ENCODE assay signal across 1 cellular context in genomic region chr3:156246939-156247725, GRCh38.
TF ChIP-seq lines count a peak whose summit lies in the region.

No MANE protein-coding gene starts in this region.

TF ChIP-seq in IMR-90, 13 proteins besides CTCF, POLR2A, EP300 and RAD21 (continued from another document):
- TF ChIP-seq ELK1 (IDR thresholded peaks at IDR 0.05; ENCODE audit: borderline replicate concordance, low read depth, low read length) = no peak
- no peak for TF ChIP-seq USF2 (IDR thresholded peaks at IDR 0.05; ENCODE audit: low read depth, low read length)
- no peak for TF ChIP-seq MAZ (IDR thresholded peaks at IDR 0.05; ENCODE audit: borderline replicate concordance, low read depth, low read length)
- no peak for TF ChIP-seq CHD1 (IDR thresholded peaks at IDR 0.05; ENCODE audit: low read depth, low read length)
- no peak for TF ChIP-seq BHLHE40 (IDR thresholded peaks at IDR 0.05; ENCODE audit: low read depth, low read length)
- TF ChIP-seq MXI1 (IDR thresholded peaks at IDR 0.05; ENCODE audit: borderline replicate concordance, low read depth, low read length) = no peak
TF ChIP-seq in IMR-90: peak in this region for 0.
